Comparison of ENCODE assay signal across 1 cellular context in the genomic region with DNA sequence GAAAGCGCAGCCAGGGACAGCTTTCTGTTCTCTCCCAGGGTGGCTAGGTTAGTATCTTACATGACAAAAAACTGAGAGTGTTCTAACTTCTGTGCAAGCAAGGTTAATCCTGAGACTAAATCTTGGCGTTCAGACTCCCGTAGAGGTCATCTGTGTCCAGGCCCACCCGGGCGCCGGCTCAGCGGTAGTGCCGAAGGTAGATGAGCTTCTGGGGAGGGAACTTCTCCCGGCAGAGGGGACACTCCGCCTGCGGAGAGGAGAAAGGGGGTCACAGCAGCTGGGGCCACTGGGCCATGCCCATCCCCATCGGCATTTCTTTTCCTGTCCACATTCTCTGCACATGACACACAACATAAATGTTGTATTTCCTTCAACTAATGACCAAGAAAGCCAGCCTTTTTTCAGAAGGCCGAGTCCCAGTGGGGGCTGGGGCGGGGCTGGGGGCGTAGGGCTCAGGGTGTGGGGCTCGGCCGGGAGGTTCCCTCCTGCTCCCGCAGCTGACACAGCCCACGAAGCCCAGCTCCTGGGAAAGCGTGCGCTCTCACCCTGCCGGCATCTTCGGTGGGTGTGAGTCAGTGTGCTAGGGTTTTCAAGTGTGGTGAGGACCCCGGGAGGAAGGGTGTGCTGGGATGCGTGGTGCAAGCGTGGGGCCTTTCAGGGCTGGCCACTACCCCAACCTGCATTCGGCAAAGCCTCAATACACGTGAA.
A peak's percentile ranks its signal among the peaks of the same experiment; 100 is the strongest.
TF ChIP-seq lines count a peak whose summit lies in the region.

No MANE protein-coding gene starts in this region.

TF ChIP-seq in HepG2, 621 proteins besides CTCF, POLR2A, EP300 and RAD21:
- TF ChIP-seq, protein P1, sequence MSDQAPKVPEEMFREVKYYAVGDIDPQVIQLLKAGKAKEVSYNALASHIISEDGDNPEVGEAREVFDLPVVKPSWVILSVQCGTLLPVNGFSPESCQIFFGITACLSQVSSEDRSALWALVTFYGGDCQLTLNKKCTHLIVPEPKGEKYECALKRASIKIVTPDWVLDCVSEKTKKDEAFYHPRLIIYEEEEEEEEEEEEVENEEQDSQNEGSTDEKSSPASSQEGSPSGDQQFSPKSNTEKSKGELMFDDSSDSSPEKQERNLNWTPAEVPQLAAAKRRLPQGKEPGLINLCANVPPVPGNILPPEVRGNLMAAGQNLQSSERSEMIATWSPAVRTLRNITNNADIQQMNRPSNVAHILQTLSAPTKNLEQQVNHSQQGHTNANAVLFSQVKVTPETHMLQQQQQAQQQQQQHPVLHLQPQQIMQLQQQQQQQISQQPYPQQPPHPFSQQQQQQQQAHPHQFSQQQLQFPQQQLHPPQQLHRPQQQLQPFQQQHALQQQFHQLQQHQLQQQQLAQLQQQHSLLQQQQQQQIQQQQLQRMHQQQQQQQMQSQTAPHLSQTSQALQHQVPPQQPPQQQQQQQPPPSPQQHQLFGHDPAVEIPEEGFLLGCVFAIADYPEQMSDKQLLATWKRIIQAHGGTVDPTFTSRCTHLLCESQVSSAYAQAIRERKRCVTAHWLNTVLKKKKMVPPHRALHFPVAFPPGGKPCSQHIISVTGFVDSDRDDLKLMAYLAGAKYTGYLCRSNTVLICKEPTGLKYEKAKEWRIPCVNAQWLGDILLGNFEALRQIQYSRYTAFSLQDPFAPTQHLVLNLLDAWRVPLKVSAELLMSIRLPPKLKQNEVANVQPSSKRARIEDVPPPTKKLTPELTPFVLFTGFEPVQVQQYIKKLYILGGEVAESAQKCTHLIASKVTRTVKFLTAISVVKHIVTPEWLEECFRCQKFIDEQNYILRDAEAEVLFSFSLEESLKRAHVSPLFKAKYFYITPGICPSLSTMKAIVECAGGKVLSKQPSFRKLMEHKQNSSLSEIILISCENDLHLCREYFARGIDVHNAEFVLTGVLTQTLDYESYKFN (CRISPR knock-in tag; conservative IDR thresholded peaks at IDR 0.05): no peak
- TF ChIP-seq ZNF564 (CRISPR knock-in tag; IDR thresholded peaks at IDR 0.05): no peak
- peak; percentile 44; the same call in 1 of the 2 replicates for TF ChIP-seq POLR2G (IDR thresholded peaks at IDR 0.05; ENCODE audit: low read depth, low read length)
- no peak for TF ChIP-seq FIP1L1 (IDR thresholded peaks at IDR 0.05; ENCODE audit: borderline replicate concordance, insufficient read depth, low read depth, low read length)
